Comparison of ENCODE assay signal across 8 cellular contexts in genomic region chr7:134458806-134459698, GRCh38. TPM values are rescaled to one million over a fixed set of nuclear protein-coding genes. Genes with fewer than 3 reads are reported as not detected.
A peak's percentile ranks its signal among the peaks of the same experiment; 100 is the strongest.
DNase-seq lines count a peak whose midpoint lies in the region; ATAC-seq and TF ChIP-seq lines count a peak whose summit lies in the region.

AKR1B1 (minus strand) TSS chr7:134459100; CDS start chr7:134459062, 38 bp downstream.

- no peaks in the 10 kb centered on the region for H3K27me3 Mint-ChIP-seq in type B pancreatic cell

- peaks cover 0 to 16% of the 10 kb centered on the region in 2 experiments; a peak in 2 of 4 replicates for H3K4me1 ChIP-seq in HCT116 (ENCODE audit: control insufficient read depth in 1 of 2, insufficient read depth in 2 of 2, low read length in 2 of 2)
- peaks cover 50% of the 10 kb centered on the region for H3K4me1 ChIP-seq in adipocyte (ENCODE audit: control insufficient read depth, insufficient read depth, low read length)

- peaks cover 15% of the 10 kb centered on the region for H3K36me3 Mint-ChIP-seq in type B pancreatic cell

- H3K9me3 ChIP-seq in HCT116 (ENCODE audit: control insufficient read depth in 1 of 2, insufficient read depth in 1 of 2, low read depth in 1 of 2, low read length in 2 of 2) (no peaks in the 10 kb centered on the region), adipocyte (ENCODE audit: control insufficient read depth, low read length) (peaks cover 2% of the 10 kb centered on the region)

- DNase-seq in GM04503 (ENCODE audit: low read depth) = peak; percentile 48
- peak; percentile 54 for DNase-seq in HCT116 (ENCODE audit: low read depth, low spot score)
- DNase-seq in NB4 (ENCODE audit: low read depth) = peak; percentile 97
- peak; percentile 59 for DNase-seq in SKM-1 (lab: John Stamatoyannopoulos, UW; ENCODE audit: unreplicated experiment)
- DNase-seq in adipocyte (ENCODE audit: low read depth) = peak; percentile 95
- DNase-seq in cardiac septum (ENCODE audit: low spot score) = peak; percentile 92
- peak; percentile 87 to 99 (median 92) for DNase-seq in posterior cingulate gyrus
- peak; percentile 93 for DNase-seq in type B pancreatic cell (ENCODE audit: extremely low spot score, unreplicated experiment)

- H3K79me2 ChIP-seq in HCT116 (ENCODE audit: insufficient read depth, low read length) = no peaks in the 10 kb centered on the region

- H3K27ac Mint-ChIP-seq in type B pancreatic cell = peak within 1 kb of the TSS; percentile 57

- H3K9me3 Mint-ChIP-seq in type B pancreatic cell = no peaks in the 10 kb centered on the region

- POLR2A ChIA-PET in HCT116 (lab: Charles Lee) = no interaction called here

- H3K9ac ChIP-seq in HCT116 (ENCODE audit: low read length) = peak within 1 kb of the TSS; percentile 55
- peak within 1 kb of the TSS; percentile 88 for H3K9ac ChIP-seq in adipocyte (ENCODE audit: low read length)

- BruUV-seq in HCT116 (replicated peaks; lab: Mats Ljungman, UMichigan) = no TSS peak

- no peak for TF ChIP-seq POLR2A in HCT116 (IDR thresholded peaks at IDR 0.05; ENCODE audit: borderline replicate concordance, extremely low read depth, insufficient read depth, insufficient read length)
- TF ChIP-seq POLR2A in NB4 (IDR thresholded peaks at IDR 0.05; ENCODE audit: extremely low read depth, insufficient read length) = peak; percentile 52

- intact Hi-C loops in HCT116 (cut with micrococcal nuclease) (no loop called here), cardiac septum (cut with DNase I) (loop anchor here (2.0 kb wide), 1 partner anchor 26 kb away; no protein-coding TSS in a partner anchor), posterior cingulate gyrus (cut with DNase I) (no loop called here)

- peak; percentile 88 for ATAC-seq in HCT116

- RAD21 ChIA-PET in HCT116 (lab: Charles Lee; ENCODE audit: low non-redundant PET in 1 of 2, low total read pairs in 2 of 2, uncharacterized antibody in 2 of 2, unreplicated experiment in 2 of 2) = no interaction called here

- peak within 1 kb of the TSS; percentile 88 for H2AFZ ChIP-seq in HCT116 (ENCODE audit: low read depth, low read length, poor library complexity, severe bottlenecking)

- TF ChIP-seq RAD21 in HCT116 (IDR thresholded peaks at IDR 0.05; ENCODE audit: low read depth) = no peak

- peak within 1 kb of the TSS; percentile 58 to 66 for H3K4me3 ChIP-seq in HCT116 (replicated peaks in 1 of 2; ENCODE audit: low read depth in 1 of 2, low read length in 2 of 2)
- peak within 1 kb of the TSS; percentile 71 for H3K4me3 ChIP-seq in NB4 (ENCODE audit: low read depth, low read length)
- peak within 1 kb of the TSS; percentile 91 for H3K4me3 ChIP-seq in adipocyte (ENCODE audit: low read length)

- peak within 1 kb of the TSS; percentile 44; the same call in 1 of the 2 replicates for H3K27ac ChIP-seq in HCT116 (ENCODE audit: low read depth, low read length)

- H3K36me3 ChIP-seq in HCT116 (ENCODE audit: control insufficient read depth in 1 of 2, insufficient read depth in 2 of 2, low read length in 2 of 2) = no peaks in the 10 kb centered on the region
- peaks cover 4% of the 10 kb centered on the region for H3K36me3 ChIP-seq in adipocyte (ENCODE audit: control insufficient read depth, insufficient read depth, low read length, severe bottlenecking)

- H3K27me3 ChIP-seq in HCT116 (ENCODE audit: insufficient read depth, low read length) (no peaks in the 10 kb centered on the region), adipocyte (replicated peaks; ENCODE audit: control insufficient read depth, insufficient read depth, low read length) (no peaks in the 10 kb centered on the region)

- H3K4me1 Mint-ChIP-seq in type B pancreatic cell (ENCODE audit: unreplicated experiment) = peaks cover 29% of the 10 kb centered on the region

- peak within 1 kb of the TSS; percentile 73 for H3K4me2 ChIP-seq in HCT116 (ENCODE audit: low read length)

- CTCF ChIA-PET in HCT116 (lab: Charles Lee) = interaction anchor here (1.0 to 1.9 kb wide), 2 partner anchors 22 to 26 kb away, joined by 4 to 6 read pairs; no protein-coding TSS in a partner anchor

- no peaks in the 10 kb centered on the region for H3K9me2 ChIP-seq in HCT116 (ENCODE audit: insufficient read depth)

- no peaks in the 10 kb centered on the region for H4K20me1 ChIP-seq in HCT116 (ENCODE audit: insufficient read depth)

- H3K4me3 Mint-ChIP-seq in type B pancreatic cell = peak within 1 kb of the TSS; percentile 90

- TF ChIP-seq CTCF in HCT116 (IDR thresholded peaks at IDR 0.05 in 2 of 3, conservative IDR thresholded peaks at IDR 0.05 in 1 of 3; ENCODE audit: borderline replicate concordance in 1 of 3, insufficient read depth in 1 of 3, low read depth in 2 of 3, low read length in 2 of 3) = peak; percentile 4 to 43 (median 30); a peak in 3 of 6 replicates
- peak; percentile 74 for TF ChIP-seq CTCF in NB4 (IDR thresholded peaks at IDR 0.05; ENCODE audit: low read depth, low read length)
- TF ChIP-seq CTCF in type B pancreatic cell (conservative IDR thresholded peaks at IDR 0.05) = peak; percentile 78

TF ChIP-seq in HCT116, 20 proteins besides CTCF, POLR2A, EP300 and RAD21 (continues in another document):
- TF ChIP-seq JUND (IDR thresholded peaks at IDR 0.05) (no peak), CEBPB (IDR thresholded peaks at IDR 0.05; ENCODE audit: low read depth) (no peak), ELF1 (IDR thresholded peaks at IDR 0.05; ENCODE audit: borderline replicate concordance, low read depth) (no peak), ZFX (IDR thresholded peaks at IDR 0.05) (peak; percentile 88), ZNF274 (IDR thresholded peaks at IDR 0.05; ENCODE audit: low read depth, low read length) (no peak), POLR2AphosphoS5 (IDR thresholded peaks at IDR 0.05; ENCODE audit: low read depth, low read length) (peak; percentile 37), SP1 (IDR thresholded peaks at IDR 0.05; ENCODE audit: low read depth) (peak; percentile 78), CBX3 (IDR thresholded peaks at IDR 0.05; ENCODE audit: low read depth) (peak; percentile 80; the same call in 1 of the 2 replicates), SIN3A (IDR thresholded peaks at IDR 0.05; ENCODE audit: low read depth) (no peak; the same call in 1 of the 2 replicates), YY1 (IDR thresholded peaks at IDR 0.05; ENCODE audit: extremely low read depth, insufficient replicate concordance, low read depth, low read length) (no peak), ATF3 (IDR thresholded peaks at IDR 0.05) (no peak), FOSL1 (IDR thresholded peaks at IDR 0.05; ENCODE audit: low read depth) (peak; percentile 41; the same call in 1 of the 2 replicates), SRF (IDR thresholded peaks at IDR 0.05; ENCODE audit: low read depth) (no peak), EZH2phosphoT487 (IDR thresholded peaks at IDR 0.05; ENCODE audit: borderline replicate concordance) (no peak)
- TF ChIP-seq, protein P1, sequence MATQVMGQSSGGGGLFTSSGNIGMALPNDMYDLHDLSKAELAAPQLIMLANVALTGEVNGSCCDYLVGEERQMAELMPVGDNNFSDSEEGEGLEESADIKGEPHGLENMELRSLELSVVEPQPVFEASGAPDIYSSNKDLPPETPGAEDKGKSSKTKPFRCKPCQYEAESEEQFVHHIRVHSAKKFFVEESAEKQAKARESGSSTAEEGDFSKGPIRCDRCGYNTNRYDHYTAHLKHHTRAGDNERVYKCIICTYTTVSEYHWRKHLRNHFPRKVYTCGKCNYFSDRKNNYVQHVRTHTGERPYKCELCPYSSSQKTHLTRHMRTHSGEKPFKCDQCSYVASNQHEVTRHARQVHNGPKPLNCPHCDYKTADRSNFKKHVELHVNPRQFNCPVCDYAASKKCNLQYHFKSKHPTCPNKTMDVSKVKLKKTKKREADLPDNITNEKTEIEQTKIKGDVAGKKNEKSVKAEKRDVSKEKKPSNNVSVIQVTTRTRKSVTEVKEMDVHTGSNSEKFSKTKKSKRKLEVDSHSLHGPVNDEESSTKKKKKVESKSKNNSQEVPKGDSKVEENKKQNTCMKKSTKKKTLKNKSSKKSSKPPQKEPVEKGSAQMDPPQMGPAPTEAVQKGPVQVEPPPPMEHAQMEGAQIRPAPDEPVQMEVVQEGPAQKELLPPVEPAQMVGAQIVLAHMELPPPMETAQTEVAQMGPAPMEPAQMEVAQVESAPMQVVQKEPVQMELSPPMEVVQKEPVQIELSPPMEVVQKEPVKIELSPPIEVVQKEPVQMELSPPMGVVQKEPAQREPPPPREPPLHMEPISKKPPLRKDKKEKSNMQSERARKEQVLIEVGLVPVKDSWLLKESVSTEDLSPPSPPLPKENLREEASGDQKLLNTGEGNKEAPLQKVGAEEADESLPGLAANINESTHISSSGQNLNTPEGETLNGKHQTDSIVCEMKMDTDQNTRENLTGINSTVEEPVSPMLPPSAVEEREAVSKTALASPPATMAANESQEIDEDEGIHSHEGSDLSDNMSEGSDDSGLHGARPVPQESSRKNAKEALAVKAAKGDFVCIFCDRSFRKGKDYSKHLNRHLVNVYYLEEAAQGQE (IDR thresholded peaks at IDR 0.05; ENCODE audit: low read depth) = no peak
- TF ChIP-seq, protein P2, sequence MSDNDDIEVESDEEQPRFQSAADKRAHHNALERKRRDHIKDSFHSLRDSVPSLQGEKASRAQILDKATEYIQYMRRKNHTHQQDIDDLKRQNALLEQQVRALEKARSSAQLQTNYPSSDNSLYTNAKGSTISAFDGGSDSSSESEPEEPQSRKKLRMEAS (IDR thresholded peaks at IDR 0.05) = peak; percentile 71
- TF ChIP-seq, protein P3, sequence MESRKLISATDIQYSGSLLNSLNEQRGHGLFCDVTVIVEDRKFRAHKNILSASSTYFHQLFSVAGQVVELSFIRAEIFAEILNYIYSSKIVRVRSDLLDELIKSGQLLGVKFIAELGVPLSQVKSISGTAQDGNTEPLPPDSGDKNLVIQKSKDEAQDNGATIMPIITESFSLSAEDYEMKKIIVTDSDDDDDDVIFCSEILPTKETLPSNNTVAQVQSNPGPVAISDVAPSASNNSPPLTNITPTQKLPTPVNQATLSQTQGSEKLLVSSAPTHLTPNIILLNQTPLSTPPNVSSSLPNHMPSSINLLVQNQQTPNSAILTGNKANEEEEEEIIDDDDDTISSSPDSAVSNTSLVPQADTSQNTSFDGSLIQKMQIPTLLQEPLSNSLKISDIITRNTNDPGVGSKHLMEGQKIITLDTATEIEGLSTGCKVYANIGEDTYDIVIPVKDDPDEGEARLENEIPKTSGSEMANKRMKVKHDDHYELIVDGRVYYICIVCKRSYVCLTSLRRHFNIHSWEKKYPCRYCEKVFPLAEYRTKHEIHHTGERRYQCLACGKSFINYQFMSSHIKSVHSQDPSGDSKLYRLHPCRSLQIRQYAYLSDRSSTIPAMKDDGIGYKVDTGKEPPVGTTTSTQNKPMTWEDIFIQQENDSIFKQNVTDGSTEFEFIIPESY (IDR thresholded peaks at IDR 0.05; ENCODE audit: extremely low read depth, insufficient replicate concordance, low read length) = no peak

RNA-seq across cellular contexts. Expression of gene AKR1B1, which starts in this region (rescaled TPM):
- total RNA-seq in HCT116 (2021; ENCODE audit: unreplicated experiment) (56.8 TPM), cardiac septum (193 TPM), type B pancreatic cell (ENCODE audit: low replicate concordance) (78.4 and 138 TPM in 2 replicates)
- 51.7 and 58.6 TPM in 2 replicates for polyA plus RNA-seq in HCT116 (2012)

Comparison
In these comparisons a context has a peak if more than half of its experiments do, and no peak if none do; other contexts are left out.
1. Peak in every context shown above with its lines: DNase-seq, ATAC-seq, H3K4me3 ChIP-seq and H3K27ac ChIP-seq.